ENCODE assay signal across 1 cellular context in the genomic region with DNA sequence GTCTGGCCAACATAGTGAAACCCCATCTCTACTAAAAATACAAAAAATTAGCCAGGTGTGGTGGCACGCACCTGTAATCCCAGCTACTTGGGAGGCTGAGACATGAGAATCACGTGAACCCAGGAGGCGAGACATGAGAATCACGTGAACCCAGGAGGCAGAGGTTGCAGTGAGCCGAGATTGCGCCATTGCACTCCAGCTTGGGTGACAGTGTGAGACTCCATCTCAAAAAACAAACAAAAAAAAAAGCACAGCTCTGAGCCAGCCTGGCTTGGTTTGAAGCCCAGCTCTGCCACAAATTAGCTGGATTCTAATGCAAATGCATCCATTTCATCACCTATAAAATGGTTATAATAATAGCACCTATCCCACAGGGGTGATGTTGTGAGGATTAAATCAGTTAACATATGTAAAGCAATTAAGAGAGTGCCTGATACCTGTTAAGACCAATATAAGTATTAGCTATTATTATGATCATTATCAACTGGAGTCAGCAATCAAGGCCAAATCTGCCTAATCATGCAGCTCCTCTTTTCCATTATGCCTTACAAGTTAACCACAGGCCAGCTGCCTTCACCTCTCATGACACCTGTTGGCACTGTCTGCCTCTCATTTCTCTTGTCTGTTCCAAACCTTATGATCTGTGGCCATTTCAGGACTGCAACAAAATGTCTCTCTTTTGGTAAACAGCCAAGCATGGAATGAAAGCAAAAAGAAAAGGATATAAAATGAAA.
TF ChIP-seq lines count a peak whose summit lies in the region.

No MANE protein-coding gene starts in this region.

TF ChIP-seq in GM12878, 131 proteins besides CTCF, POLR2A, EP300 and RAD21:
- peak; percentile 73; the same call in 1 of the 2 replicates for TF ChIP-seq TCF3 (IDR thresholded peaks at IDR 0.05; ENCODE audit: borderline replicate concordance, insufficient read depth, low read depth, low read length)
- no peak for TF ChIP-seq ATF7 (IDR thresholded peaks at IDR 0.05; ENCODE audit: low read depth)
- TF ChIP-seq MEF2A (IDR thresholded peaks at IDR 0.05; ENCODE audit: insufficient read depth, low read depth, low read length) = no peak
- TF ChIP-seq, protein P1, sequence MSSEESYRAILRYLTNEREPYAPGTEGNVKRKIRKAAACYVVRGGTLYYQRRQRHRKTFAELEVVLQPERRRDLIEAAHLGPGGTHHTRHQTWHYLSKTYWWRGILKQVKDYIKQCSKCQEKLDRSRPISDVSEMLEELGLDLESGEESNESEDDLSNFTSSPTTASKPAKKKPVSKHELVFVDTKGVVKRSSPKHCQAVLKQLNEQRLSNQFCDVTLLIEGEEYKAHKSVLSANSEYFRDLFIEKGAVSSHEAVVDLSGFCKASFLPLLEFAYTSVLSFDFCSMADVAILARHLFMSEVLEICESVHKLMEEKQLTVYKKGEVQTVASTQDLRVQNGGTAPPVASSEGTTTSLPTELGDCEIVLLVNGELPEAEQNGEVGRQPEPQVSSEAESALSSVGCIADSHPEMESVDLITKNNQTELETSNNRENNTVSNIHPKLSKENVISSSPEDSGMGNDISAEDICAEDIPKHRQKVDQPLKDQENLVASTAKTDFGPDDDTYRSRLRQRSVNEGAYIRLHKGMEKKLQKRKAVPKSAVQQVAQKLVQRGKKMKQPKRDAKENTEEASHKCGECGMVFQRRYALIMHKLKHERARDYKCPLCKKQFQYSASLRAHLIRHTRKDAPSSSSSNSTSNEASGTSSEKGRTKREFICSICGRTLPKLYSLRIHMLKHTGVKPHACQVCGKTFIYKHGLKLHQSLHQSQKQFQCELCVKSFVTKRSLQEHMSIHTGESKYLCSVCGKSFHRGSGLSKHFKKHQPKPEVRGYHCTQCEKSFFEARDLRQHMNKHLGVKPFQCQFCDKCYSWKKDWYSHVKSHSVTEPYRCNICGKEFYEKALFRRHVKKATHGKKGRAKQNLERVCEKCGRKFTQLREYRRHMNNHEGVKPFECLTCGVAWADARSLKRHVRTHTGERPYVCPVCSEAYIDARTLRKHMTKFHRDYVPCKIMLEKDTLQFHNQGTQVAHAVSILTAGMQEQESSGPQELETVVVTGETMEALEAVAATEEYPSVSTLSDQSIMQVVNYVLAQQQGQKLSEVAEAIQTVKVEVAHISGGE (CRISPR knock-in tag; IDR thresholded peaks at IDR 0.05) = no peak
- TF ChIP-seq, protein P2, sequence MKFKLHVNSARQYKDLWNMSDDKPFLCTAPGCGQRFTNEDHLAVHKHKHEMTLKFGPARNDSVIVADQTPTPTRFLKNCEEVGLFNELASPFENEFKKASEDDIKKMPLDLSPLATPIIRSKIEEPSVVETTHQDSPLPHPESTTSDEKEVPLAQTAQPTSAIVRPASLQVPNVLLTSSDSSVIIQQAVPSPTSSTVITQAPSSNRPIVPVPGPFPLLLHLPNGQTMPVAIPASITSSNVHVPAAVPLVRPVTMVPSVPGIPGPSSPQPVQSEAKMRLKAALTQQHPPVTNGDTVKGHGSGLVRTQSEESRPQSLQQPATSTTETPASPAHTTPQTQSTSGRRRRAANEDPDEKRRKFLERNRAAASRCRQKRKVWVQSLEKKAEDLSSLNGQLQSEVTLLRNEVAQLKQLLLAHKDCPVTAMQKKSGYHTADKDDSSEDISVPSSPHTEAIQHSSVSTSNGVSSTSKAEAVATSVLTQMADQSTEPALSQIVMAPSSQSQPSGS (IDR thresholded peaks at IDR 0.05; ENCODE audit: low read length) = no peak
- TF ChIP-seq BHLHE40 (IDR thresholded peaks at IDR 0.05; ENCODE audit: borderline replicate concordance in 1 of 2, low read depth in 2 of 2, low read length in 1 of 2) = peak in 1 of 2 experiments; percentile 24; a peak in 2 of 4 replicates
- peak; percentile 59 for TF ChIP-seq RUNX3 (IDR thresholded peaks at IDR 0.05; ENCODE audit: low read length)
- TF ChIP-seq, protein P3, sequence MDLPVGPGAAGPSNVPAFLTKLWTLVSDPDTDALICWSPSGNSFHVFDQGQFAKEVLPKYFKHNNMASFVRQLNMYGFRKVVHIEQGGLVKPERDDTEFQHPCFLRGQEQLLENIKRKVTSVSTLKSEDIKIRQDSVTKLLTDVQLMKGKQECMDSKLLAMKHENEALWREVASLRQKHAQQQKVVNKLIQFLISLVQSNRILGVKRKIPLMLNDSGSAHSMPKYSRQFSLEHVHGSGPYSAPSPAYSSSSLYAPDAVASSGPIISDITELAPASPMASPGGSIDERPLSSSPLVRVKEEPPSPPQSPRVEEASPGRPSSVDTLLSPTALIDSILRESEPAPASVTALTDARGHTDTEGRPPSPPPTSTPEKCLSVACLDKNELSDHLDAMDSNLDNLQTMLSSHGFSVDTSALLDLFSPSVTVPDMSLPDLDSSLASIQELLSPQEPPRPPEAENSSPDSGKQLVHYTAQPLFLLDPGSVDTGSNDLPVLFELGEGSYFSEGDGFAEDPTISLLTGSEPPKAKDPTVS (IDR thresholded peaks at IDR 0.05; ENCODE audit: low read depth, low read length) = no peak
- TF ChIP-seq, protein P4, sequence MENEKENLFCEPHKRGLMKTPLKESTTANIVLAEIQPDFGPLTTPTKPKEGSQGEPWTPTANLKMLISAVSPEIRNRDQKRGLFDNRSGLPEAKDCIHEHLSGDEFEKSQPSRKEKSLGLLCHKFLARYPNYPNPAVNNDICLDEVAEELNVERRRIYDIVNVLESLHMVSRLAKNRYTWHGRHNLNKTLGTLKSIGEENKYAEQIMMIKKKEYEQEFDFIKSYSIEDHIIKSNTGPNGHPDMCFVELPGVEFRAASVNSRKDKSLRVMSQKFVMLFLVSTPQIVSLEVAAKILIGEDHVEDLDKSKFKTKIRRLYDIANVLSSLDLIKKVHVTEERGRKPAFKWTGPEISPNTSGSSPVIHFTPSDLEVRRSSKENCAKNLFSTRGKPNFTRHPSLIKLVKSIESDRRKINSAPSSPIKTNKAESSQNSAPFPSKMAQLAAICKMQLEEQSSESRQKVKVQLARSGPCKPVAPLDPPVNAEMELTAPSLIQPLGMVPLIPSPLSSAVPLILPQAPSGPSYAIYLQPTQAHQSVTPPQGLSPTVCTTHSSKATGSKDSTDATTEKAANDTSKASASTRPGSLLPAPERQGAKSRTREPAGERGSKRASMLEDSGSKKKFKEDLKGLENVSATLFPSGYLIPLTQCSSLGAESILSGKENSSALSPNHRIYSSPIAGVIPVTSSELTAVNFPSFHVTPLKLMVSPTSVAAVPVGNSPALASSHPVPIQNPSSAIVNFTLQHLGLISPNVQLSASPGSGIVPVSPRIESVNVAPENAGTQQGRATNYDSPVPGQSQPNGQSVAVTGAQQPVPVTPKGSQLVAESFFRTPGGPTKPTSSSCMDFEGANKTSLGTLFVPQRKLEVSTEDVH (IDR thresholded peaks at IDR 0.05; ENCODE audit: low read depth, partially characterized antibody) = no peak
- TF ChIP-seq YY1 (IDR thresholded peaks at IDR 0.05; ENCODE audit: low read depth, low read length) = peak; percentile 61
- TF ChIP-seq, protein P5, sequence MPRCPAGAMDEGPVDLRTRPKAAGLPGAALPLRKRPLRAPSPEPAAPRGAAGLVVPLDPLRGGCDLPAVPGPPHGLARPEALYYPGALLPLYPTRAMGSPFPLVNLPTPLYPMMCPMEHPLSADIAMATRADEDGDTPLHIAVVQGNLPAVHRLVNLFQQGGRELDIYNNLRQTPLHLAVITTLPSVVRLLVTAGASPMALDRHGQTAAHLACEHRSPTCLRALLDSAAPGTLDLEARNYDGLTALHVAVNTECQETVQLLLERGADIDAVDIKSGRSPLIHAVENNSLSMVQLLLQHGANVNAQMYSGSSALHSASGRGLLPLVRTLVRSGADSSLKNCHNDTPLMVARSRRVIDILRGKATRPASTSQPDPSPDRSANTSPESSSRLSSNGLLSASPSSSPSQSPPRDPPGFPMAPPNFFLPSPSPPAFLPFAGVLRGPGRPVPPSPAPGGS (IDR thresholded peaks at IDR 0.05; ENCODE audit: borderline replicate concordance, insufficient read depth, low read depth, low read length, poor library complexity, severe bottlenecking) = no peak
